Comparison of ENCODE assay signal across 13 cellular contexts in genomic region chr2:53770264-53770663, GRCh38. TPM values are rescaled to one million over a fixed set of nuclear protein-coding genes. Genes with fewer than 3 reads are reported as not detected.
DNase-seq lines count a peak whose midpoint lies in the region; ATAC-seq and TF ChIP-seq lines count a peak whose summit lies in the region.
"Had no signal": no experiment of that assay in that cellular context is flagged by ENCODE, and none has a peak within 500 bp of the region (broad histone marks: within the 10 kb centered on the region; RNA-seq: fewer than 3 reads in every experiment).

No MANE protein-coding gene starts in this region.

- DNase-seq in natural killer cell treated with Interleukin-12 subunit alpha and Interleukin-12 subunit beta and Interleukin-15 and Interleukin-18, amount 100 ng/mL, for 72 hours (ENCODE audit: low spot score): no peak
- DNase-seq in natural killer cell: no peak
- DNase-seq in activated naive CD8-positive, alpha-beta T cell treated with anti-CD3 and anti-CD28 coated beads for 36 hours: no peak
- DNase-seq in cardiac septum (ENCODE audit: low spot score): no peak
- no peak for DNase-seq in naive thymus-derived CD8-positive, alpha-beta T cell
- DNase-seq: activated CD4-positive, alpha-beta T cell treated with anti-CD3 and anti-CD28 coated beads, Interleukin-2, amount 50 U/mL, for 1 hour; activated effector memory CD4-positive, alpha-beta T cell treated with anti-CD3 and anti-CD28 coated beads, Interleukin-2, amount 50 U/mL, for 16 hours; DMS153; NCI-H1105 treated with DMSO at 0.1 percent for 48 hours; NCI-H2171; stimulated activated CD4-positive, alpha-beta T cell treated with anti-CD3 and anti-CD28 coated beads, Interleukin-4, amount 100 ng/mL, for 1 hour had no signal

- no peaks in the 10 kb centered on the region for H3K36me3 Mint-ChIP-seq in natural killer cell treated with Interleukin-12 subunit alpha and Interleukin-12 subunit beta and Interleukin-15 and Interleukin-18, amount 100 ng/mL, for 72 hours
- no peaks in the 10 kb centered on the region for H3K36me3 Mint-ChIP-seq in natural killer cell
- peaks cover 6% of the 10 kb centered on the region for H3K36me3 Mint-ChIP-seq in IgD-negative memory B cell
- peaks cover 38% of the 10 kb centered on the region for H3K36me3 Mint-ChIP-seq in activated naive CD8-positive, alpha-beta T cell treated with anti-CD3 and anti-CD28 coated beads for 36 hours
- peaks cover 0 to 18% (median 6%) of the 10 kb centered on the region in 3 donors for H3K36me3 Mint-ChIP-seq in naive thymus-derived CD8-positive, alpha-beta T cell

- intact Hi-C loops in natural killer cell (cut with micrococcal nuclease): no loop called here
- intact Hi-C loops in cardiac septum (cut with DNase I): no loop called here

- no peaks in the 10 kb centered on the region for H3K9me3 Mint-ChIP-seq in natural killer cell treated with Interleukin-12 subunit alpha and Interleukin-12 subunit beta and Interleukin-15 and Interleukin-18, amount 100 ng/mL, for 72 hours
- H3K9me3 Mint-ChIP-seq in natural killer cell: no peaks in the 10 kb centered on the region
- H3K9me3 Mint-ChIP-seq in IgD-negative memory B cell: no peaks in the 10 kb centered on the region
- peaks cover 2% of the 10 kb centered on the region for H3K9me3 Mint-ChIP-seq in activated naive CD8-positive, alpha-beta T cell treated with anti-CD3 and anti-CD28 coated beads for 36 hours
- H3K9me3 Mint-ChIP-seq in naive thymus-derived CD8-positive, alpha-beta T cell: no peaks in the 10 kb centered on the region

- no peak for TF ChIP-seq CTCF in natural killer cell (IDR thresholded peaks at IDR 0.05)

- H3K27me3 Mint-ChIP-seq in natural killer cell treated with Interleukin-12 subunit alpha and Interleukin-12 subunit beta and Interleukin-15 and Interleukin-18, amount 100 ng/mL, for 72 hours: no peaks in the 10 kb centered on the region
- H3K27me3 Mint-ChIP-seq in natural killer cell (ENCODE audit: low read depth in 2 of 2) (no peaks in the 10 kb centered on the region), IgD-negative memory B cell (no peaks in the 10 kb centered on the region)
- H3K27me3 Mint-ChIP-seq in activated naive CD8-positive, alpha-beta T cell treated with anti-CD3 and anti-CD28 coated beads for 36 hours: no peaks in the 10 kb centered on the region
- H3K27me3 Mint-ChIP-seq in naive thymus-derived CD8-positive, alpha-beta T cell: no peaks in the 10 kb centered on the region

- POLR2A ChIA-PET in naive thymus-derived CD8-positive, alpha-beta T cell (lab: Charles Lee): interaction anchor here (1.2 kb wide), 1 partner anchor 16 kb away, joined by 4 read pairs; the partner anchor contains the start of genes ASB3 and ERLEC1

- H3K4me1 Mint-ChIP-seq in natural killer cell treated with Interleukin-12 subunit alpha and Interleukin-12 subunit beta and Interleukin-15 and Interleukin-18, amount 100 ng/mL, for 72 hours (ENCODE audit: low read depth in 2 of 2): peaks cover 12 to 23% of the 10 kb centered on the region in 2 donors
- H3K4me1 Mint-ChIP-seq in natural killer cell (peaks cover 17 to 21% of the 10 kb centered on the region in 2 donors), IgD-negative memory B cell (peaks cover 14 to 32% (median 28%) of the 10 kb centered on the region in 3 donors)
- H3K4me1 Mint-ChIP-seq in activated naive CD8-positive, alpha-beta T cell treated with anti-CD3 and anti-CD28 coated beads for 36 hours: peaks cover 32% of the 10 kb centered on the region
- peaks cover 10 to 48% (median 41%) of the 10 kb centered on the region in 4 donors for H3K4me1 Mint-ChIP-seq in naive thymus-derived CD8-positive, alpha-beta T cell

- peak overlapping the region; percentile 48 for H3K4me3 Mint-ChIP-seq in natural killer cell treated with Interleukin-12 subunit alpha and Interleukin-12 subunit beta and Interleukin-15 and Interleukin-18, amount 100 ng/mL, for 72 hours
- H3K4me3 Mint-ChIP-seq in natural killer cell (no peak overlapping the region), IgD-negative memory B cell (peak overlapping the region in 2 of 4 donors; percentile 28 to 51)
- peak overlapping the region; percentile 95 for H3K4me3 Mint-ChIP-seq in activated naive CD8-positive, alpha-beta T cell treated with anti-CD3 and anti-CD28 coated beads for 36 hours
- no peak overlapping the region for H3K4me3 Mint-ChIP-seq in naive thymus-derived CD8-positive, alpha-beta T cell

- H3K27ac Mint-ChIP-seq in natural killer cell treated with Interleukin-12 subunit alpha and Interleukin-12 subunit beta and Interleukin-15 and Interleukin-18, amount 100 ng/mL, for 72 hours: no peak overlapping the region
- H3K27ac Mint-ChIP-seq in natural killer cell (no peak overlapping the region), IgD-negative memory B cell (peak overlapping the region in 2 of 3 donors; percentile 48 to 50)
- peak overlapping the region; percentile 48 for H3K27ac Mint-ChIP-seq in activated naive CD8-positive, alpha-beta T cell treated with anti-CD3 and anti-CD28 coated beads for 36 hours
- H3K27ac Mint-ChIP-seq in naive thymus-derived CD8-positive, alpha-beta T cell: peak overlapping the region in 2 of 10 donors; percentile 4

- ATAC-seq in natural killer cell treated with Interleukin-12 subunit alpha and Interleukin-12 subunit beta and Interleukin-15 and Interleukin-18, amount 100 ng/mL, for 72 hours: no peak
- ATAC-seq in natural killer cell (no peak), HG02588 (IDR thresholded peaks at IDR 0.05; ENCODE audit: unreplicated experiment) (no peak)
- ATAC-seq in naive thymus-derived CD8-positive, alpha-beta T cell: no peak

RNA-seq across cellular contexts. Expression of gene CHAC2, which starts 2.7 kb away (rescaled TPM):
- 10 to 100 TPM; 10.6 to 19.3 TPM for total RNA-seq in natural killer cell treated with Interleukin-12 subunit alpha and Interleukin-12 subunit beta and Interleukin-15 and Interleukin-18, amount 100 ng/mL, for 72 hours
- total RNA-seq in natural killer cell (1 to 10 TPM in 2 of 3 donors, under 1 TPM in 1; 0.83 to 1.5 (median 1.4) TPM), cardiac septum (1.4 TPM)
- 6.8 TPM for polyA plus RNA-seq in IgD-negative memory B cell
- 10 to 100 TPM; 28.0 to 29.6 TPM for total RNA-seq in activated naive CD8-positive, alpha-beta T cell treated with anti-CD3 and anti-CD28 coated beads for 36 hours
- 1 to 10 TPM; 1.5 to 2.3 TPM for total RNA-seq in naive thymus-derived CD8-positive, alpha-beta T cell
- polyA plus RNA-seq in naive thymus-derived CD8-positive, alpha-beta T cell: 1 to 10 TPM; 4.0 to 5.4 (median 4.1) TPM

RNA-seq across cellular contexts. Expression of gene ASB3, which starts 16.5 kb away (rescaled TPM):
- 10 to 100 TPM; 18.9 to 29.1 TPM for total RNA-seq in natural killer cell treated with Interleukin-12 subunit alpha and Interleukin-12 subunit beta and Interleukin-15 and Interleukin-18, amount 100 ng/mL, for 72 hours
- total RNA-seq in natural killer cell (10 to 100 TPM; 27.9 to 37.0 (median 29.6) TPM), cardiac septum (9.2 TPM)
- polyA plus RNA-seq in IgD-negative memory B cell: 14.7 TPM
- total RNA-seq in activated naive CD8-positive, alpha-beta T cell treated with anti-CD3 and anti-CD28 coated beads for 36 hours: 10 to 100 TPM; 18.6 to 19.6 TPM
- 10 to 100 TPM; 34.5 to 39.8 TPM for total RNA-seq in naive thymus-derived CD8-positive, alpha-beta T cell
- 10 to 100 TPM; 14.9 to 17.4 (median 16.4) TPM for polyA plus RNA-seq in naive thymus-derived CD8-positive, alpha-beta T cell

RNA-seq across cellular contexts. Expression of gene ERLEC1, which starts 16.6 kb away (rescaled TPM):
- total RNA-seq in natural killer cell treated with Interleukin-12 subunit alpha and Interleukin-12 subunit beta and Interleukin-15 and Interleukin-18, amount 100 ng/mL, for 72 hours: 10 to 100 TPM; 24.8 to 45.9 TPM
- total RNA-seq in natural killer cell (10 to 100 TPM; 19.7 to 27.1 (median 21.7) TPM), cardiac septum (46.0 TPM)
- polyA plus RNA-seq in IgD-negative memory B cell: 23.7 TPM
- 10 to 100 TPM; 17.5 to 18.6 TPM for total RNA-seq in activated naive CD8-positive, alpha-beta T cell treated with anti-CD3 and anti-CD28 coated beads for 36 hours
- total RNA-seq in naive thymus-derived CD8-positive, alpha-beta T cell: 10 to 100 TPM; 23.7 to 27.6 TPM
- polyA plus RNA-seq in naive thymus-derived CD8-positive, alpha-beta T cell: 10 to 100 TPM; 24.7 to 32.5 (median 28.7) TPM

Comparison
In these comparisons a context has a peak if more than half of its experiments do, and no peak if none do; other contexts are left out.
1. H3K4me3 Mint-ChIP-seq: peak in natural killer cell treated with Interleukin-12 subunit alpha and Interleukin-12 subunit beta and Interleukin-15 and Interleukin-18, amount 100 ng/mL, for 72 hours (single experiment) and activated naive CD8-positive, alpha-beta T cell treated with anti-CD3 and anti-CD28 coated beads for 36 hours (single experiment); none in natural killer cell (single experiment) and naive thymus-derived CD8-positive, alpha-beta T cell (0 of 10).
2. H3K27ac Mint-ChIP-seq: peak in IgD-negative memory B cell (2 of 3) and activated naive CD8-positive, alpha-beta T cell treated with anti-CD3 and anti-CD28 coated beads for 36 hours (single experiment); none in natural killer cell treated with Interleukin-12 subunit alpha and Interleukin-12 subunit beta and Interleukin-15 and Interleukin-18, amount 100 ng/mL, for 72 hours (0 of 2) and natural killer cell (0 of 2).